9 cellular contexts compared by ENCODE assay signal in the genomic region with DNA sequence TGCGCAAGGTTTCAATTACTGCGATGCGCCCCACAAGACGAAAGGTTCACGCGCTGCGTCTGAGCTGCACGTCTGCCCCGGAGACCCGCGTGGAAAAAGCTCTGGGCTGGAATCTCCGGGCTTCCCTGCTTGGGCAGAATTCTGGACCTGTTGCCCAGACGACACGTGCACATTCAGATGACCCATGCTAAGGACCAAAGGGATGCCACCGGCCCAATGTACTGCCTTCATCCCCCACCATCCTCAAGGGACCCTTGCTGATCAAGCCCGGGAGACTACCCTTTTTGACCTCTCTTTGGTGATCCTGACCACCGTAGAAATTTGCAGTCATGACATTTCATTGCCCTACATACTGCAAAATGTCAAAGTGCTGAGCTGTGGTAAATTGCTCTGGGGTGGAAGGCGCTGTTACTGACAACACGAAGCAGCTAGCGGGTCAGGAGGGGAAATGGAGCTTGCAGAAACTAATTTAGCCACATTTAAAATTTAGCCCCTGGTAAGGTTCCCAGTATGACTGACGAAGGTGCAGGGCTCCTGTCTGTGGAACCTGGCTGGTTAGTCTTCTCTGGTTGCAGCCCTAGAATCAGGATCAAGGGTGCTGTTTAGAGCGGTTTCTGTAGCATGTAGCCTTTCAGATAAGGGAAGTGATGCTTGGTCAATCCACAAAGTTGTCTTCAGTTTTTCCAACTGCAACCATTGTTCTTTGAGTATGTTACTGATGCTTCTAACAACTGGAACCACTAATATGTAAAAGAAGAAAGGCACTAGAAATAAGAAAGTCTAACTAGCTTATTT.
A peak's percentile ranks its signal among the peaks of the same experiment; 100 is the strongest.
DNase-seq lines count a peak whose midpoint lies in the region; ATAC-seq, FAIRE-seq and TF ChIP-seq lines count a peak whose summit lies in the region.
"Had no signal": no experiment of that assay in that cellular context is flagged by ENCODE, and none has a peak within 500 bp of the region (broad histone marks: within the 10 kb centered on the region; RNA-seq: fewer than 3 reads in every experiment).

No MANE protein-coding gene starts in this region.

- H3K4me3 Mint-ChIP-seq in activated CD4-positive, alpha-beta T cell treated with anti-CD3 and anti-CD28 coated beads, Interleukin-2, amount 10 ng/mL, durations not matched to agents 24 days and 14 days, result peak overlapping the region; percentile 98
- H3K4me3 Mint-ChIP-seq in activated naive CD8-positive, alpha-beta T cell treated with anti-CD3 and anti-CD28 coated beads, Interleukin-2, amount 10 ng/mL, durations not matched to agents 7 days and 5 days, result peak overlapping the region; percentile 89

- peak overlapping the region in 1 of 2 donors; percentile 2 for H3K9ac ChIP-seq in liver (ENCODE audit: low read depth in 1 of 2, low read length in 2 of 2)

- ATAC-seq in activated naive CD8-positive, alpha-beta T cell treated with anti-CD3 and anti-CD28 coated beads, Interleukin-2, amount 10 ng/mL, durations not matched to agents 7 days and 5 days (ENCODE audit: low read depth), result no peak

- peak; percentile 68 for DNase-seq in activated CD4-positive, alpha-beta T cell treated with anti-CD3 and anti-CD28 coated beads, Interleukin-2, amount 10 ng/mL, durations not matched to agents 24 days and 14 days
- DNase-seq in activated CD4-positive, alpha-beta T cell treated with anti-CD3 and anti-CD28 coated beads for 48 hours, result no peak
- DNase-seq in activated naive CD8-positive, alpha-beta T cell treated with anti-CD3 and anti-CD28 coated beads, Interleukin-2, amount 10 ng/mL, durations not matched to agents 7 days and 5 days, result no peak
- no peak for DNase-seq in HTR-8/SVneo (ENCODE audit: insufficient read length, low spot score)
- DNase-seq in NCI-H1417 treated with DMSO at 0.1 percent for 48 hours (lab: John Stamatoyannopoulos, UW), result no peak
- DNase-seq in activated CD4-positive, alpha-beta T cell treated with anti-CD3 and anti-CD28 coated beads, Interleukin-2, amount 50 U/mL, for 1 hour, result no peak

- peaks cover 0 to 3% (median 1%) of the 10 kb centered on the region in 4 donors for H3K27me3 ChIP-seq in liver (ENCODE audit: control insufficient read depth in 4 of 4, insufficient read depth in 4 of 4, low read length in 3 of 4)
- peaks cover 11% of the 10 kb centered on the region for H3K27me3 ChIP-seq in thymus (ENCODE audit: control insufficient read depth, insufficient read depth)

- no peaks in the 10 kb centered on the region for H3K9me3 Mint-ChIP-seq in activated CD4-positive, alpha-beta T cell treated with anti-CD3 and anti-CD28 coated beads, Interleukin-2, amount 10 ng/mL, durations not matched to agents 24 days and 14 days
- no peaks in the 10 kb centered on the region for H3K9me3 Mint-ChIP-seq in activated naive CD8-positive, alpha-beta T cell treated with anti-CD3 and anti-CD28 coated beads, Interleukin-2, amount 10 ng/mL, durations not matched to agents 7 days and 5 days

- H3K36me3 ChIP-seq in liver (ENCODE audit: control insufficient read depth in 4 of 4, insufficient read depth in 3 of 4, low read depth in 1 of 4, low read length in 3 of 4) (no peaks in the 10 kb centered on the region), thymus (ENCODE audit: control insufficient read depth, insufficient read depth) (no peaks in the 10 kb centered on the region)

- H3K27ac ChIP-seq in liver (ENCODE audit: low read depth in 1 of 2, low read length in 2 of 2), result peak overlapping the region; percentile 29 to 61
- no peak overlapping the region for H3K27ac ChIP-seq in thymus (ENCODE audit: low read depth)
- H3K27ac ChIP-seq: C4-2B had no signal

- H3K9me3 ChIP-seq in liver (ENCODE audit: control insufficient read depth in 4 of 4, low read length in 3 of 4), result no peaks in the 10 kb centered on the region
- no peaks in the 10 kb centered on the region for H3K9me3 ChIP-seq in thymus (ENCODE audit: control insufficient read depth)

- peaks cover 39% of the 10 kb centered on the region for H3K4me1 Mint-ChIP-seq in activated CD4-positive, alpha-beta T cell treated with anti-CD3 and anti-CD28 coated beads, Interleukin-2, amount 10 ng/mL, durations not matched to agents 24 days and 14 days
- peaks cover 25% of the 10 kb centered on the region for H3K4me1 Mint-ChIP-seq in activated naive CD8-positive, alpha-beta T cell treated with anti-CD3 and anti-CD28 coated beads, Interleukin-2, amount 10 ng/mL, durations not matched to agents 7 days and 5 days

- H3K27me3 Mint-ChIP-seq in activated CD4-positive, alpha-beta T cell treated with anti-CD3 and anti-CD28 coated beads, Interleukin-2, amount 10 ng/mL, durations not matched to agents 24 days and 14 days, result peaks cover 34% of the 10 kb centered on the region
- peaks cover 75% of the 10 kb centered on the region for H3K27me3 Mint-ChIP-seq in activated naive CD8-positive, alpha-beta T cell treated with anti-CD3 and anti-CD28 coated beads, Interleukin-2, amount 10 ng/mL, durations not matched to agents 7 days and 5 days

- POLR2A ChIA-PET in activated naive CD8-positive, alpha-beta T cell treated with anti-CD3 and anti-CD28 coated beads, Interleukin-2, amount 10 ng/mL, durations not matched to agents 7 days and 5 days (lab: Charles Lee), result no interaction called here

- TF ChIP-seq RAD21 in liver (IDR thresholded peaks at IDR 0.05), result no peak

- intact Hi-C loops in activated CD4-positive, alpha-beta T cell treated with anti-CD3 and anti-CD28 coated beads, Interleukin-2, amount 10 ng/mL, durations not matched to agents 24 days and 14 days (cut with micrococcal nuclease), result loop anchor here (1.0 to 5.0 kb wide), 6 partner anchors 17 to 99 kb away; no protein-coding TSS in a partner anchor

- H3K4me3 ChIP-seq in liver (ENCODE audit: low read depth in 1 of 3, low read length in 3 of 3) (peak overlapping the region; percentile 47 to 58 (median 56)), thymus (ENCODE audit: low read length) (peak overlapping the region; percentile 61)

- H3K36me3 Mint-ChIP-seq in activated CD4-positive, alpha-beta T cell treated with anti-CD3 and anti-CD28 coated beads, Interleukin-2, amount 10 ng/mL, durations not matched to agents 24 days and 14 days (ENCODE audit: low read depth), result peaks cover 41% of the 10 kb centered on the region
- H3K36me3 Mint-ChIP-seq in activated naive CD8-positive, alpha-beta T cell treated with anti-CD3 and anti-CD28 coated beads, Interleukin-2, amount 10 ng/mL, durations not matched to agents 7 days and 5 days, result peaks cover 4% of the 10 kb centered on the region

- no peak for FAIRE-seq in HTR-8/SVneo (lab: Jason Lieb, UNC)

- H3K4me1 ChIP-seq in liver (ENCODE audit: control insufficient read depth in 4 of 4, insufficient read depth in 4 of 4, low read length in 3 of 4) (peaks cover 2 to 15% (median 7%) of the 10 kb centered on the region in 4 donors), thymus (ENCODE audit: control insufficient read depth, insufficient read depth, low read length) (no peaks in the 10 kb centered on the region)

- 16% methylated on average over 22 of the region's 22 CpGs for WGBS in liver
- 4% methylated on average over 22 of the region's 22 CpGs for WGBS in thymus

- H3K27ac Mint-ChIP-seq in activated CD4-positive, alpha-beta T cell treated with anti-CD3 and anti-CD28 coated beads, Interleukin-2, amount 10 ng/mL, durations not matched to agents 24 days and 14 days, result peak overlapping the region; percentile 78
- H3K27ac Mint-ChIP-seq in activated naive CD8-positive, alpha-beta T cell treated with anti-CD3 and anti-CD28 coated beads, Interleukin-2, amount 10 ng/mL, durations not matched to agents 7 days and 5 days, result peak overlapping the region; percentile 45

- no peak for TF ChIP-seq CTCF in liver (IDR thresholded peaks at IDR 0.05; ENCODE audit: low read depth, low read length, missing input control)

TF ChIP-seq in liver, 16 proteins besides CTCF, POLR2A, EP300 and RAD21 (continues in another document):
- TF ChIP-seq, protein P1, sequence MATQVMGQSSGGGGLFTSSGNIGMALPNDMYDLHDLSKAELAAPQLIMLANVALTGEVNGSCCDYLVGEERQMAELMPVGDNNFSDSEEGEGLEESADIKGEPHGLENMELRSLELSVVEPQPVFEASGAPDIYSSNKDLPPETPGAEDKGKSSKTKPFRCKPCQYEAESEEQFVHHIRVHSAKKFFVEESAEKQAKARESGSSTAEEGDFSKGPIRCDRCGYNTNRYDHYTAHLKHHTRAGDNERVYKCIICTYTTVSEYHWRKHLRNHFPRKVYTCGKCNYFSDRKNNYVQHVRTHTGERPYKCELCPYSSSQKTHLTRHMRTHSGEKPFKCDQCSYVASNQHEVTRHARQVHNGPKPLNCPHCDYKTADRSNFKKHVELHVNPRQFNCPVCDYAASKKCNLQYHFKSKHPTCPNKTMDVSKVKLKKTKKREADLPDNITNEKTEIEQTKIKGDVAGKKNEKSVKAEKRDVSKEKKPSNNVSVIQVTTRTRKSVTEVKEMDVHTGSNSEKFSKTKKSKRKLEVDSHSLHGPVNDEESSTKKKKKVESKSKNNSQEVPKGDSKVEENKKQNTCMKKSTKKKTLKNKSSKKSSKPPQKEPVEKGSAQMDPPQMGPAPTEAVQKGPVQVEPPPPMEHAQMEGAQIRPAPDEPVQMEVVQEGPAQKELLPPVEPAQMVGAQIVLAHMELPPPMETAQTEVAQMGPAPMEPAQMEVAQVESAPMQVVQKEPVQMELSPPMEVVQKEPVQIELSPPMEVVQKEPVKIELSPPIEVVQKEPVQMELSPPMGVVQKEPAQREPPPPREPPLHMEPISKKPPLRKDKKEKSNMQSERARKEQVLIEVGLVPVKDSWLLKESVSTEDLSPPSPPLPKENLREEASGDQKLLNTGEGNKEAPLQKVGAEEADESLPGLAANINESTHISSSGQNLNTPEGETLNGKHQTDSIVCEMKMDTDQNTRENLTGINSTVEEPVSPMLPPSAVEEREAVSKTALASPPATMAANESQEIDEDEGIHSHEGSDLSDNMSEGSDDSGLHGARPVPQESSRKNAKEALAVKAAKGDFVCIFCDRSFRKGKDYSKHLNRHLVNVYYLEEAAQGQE (IDR thresholded peaks at IDR 0.05), result no peak
- TF ChIP-seq FOXA1 (IDR thresholded peaks at IDR 0.05) (no peak), EGR1 (IDR thresholded peaks at IDR 0.05; ENCODE audit: low read depth in 2 of 2) (no peak), JUND (IDR thresholded peaks at IDR 0.05) (no peak)
- TF ChIP-seq, protein P2, sequence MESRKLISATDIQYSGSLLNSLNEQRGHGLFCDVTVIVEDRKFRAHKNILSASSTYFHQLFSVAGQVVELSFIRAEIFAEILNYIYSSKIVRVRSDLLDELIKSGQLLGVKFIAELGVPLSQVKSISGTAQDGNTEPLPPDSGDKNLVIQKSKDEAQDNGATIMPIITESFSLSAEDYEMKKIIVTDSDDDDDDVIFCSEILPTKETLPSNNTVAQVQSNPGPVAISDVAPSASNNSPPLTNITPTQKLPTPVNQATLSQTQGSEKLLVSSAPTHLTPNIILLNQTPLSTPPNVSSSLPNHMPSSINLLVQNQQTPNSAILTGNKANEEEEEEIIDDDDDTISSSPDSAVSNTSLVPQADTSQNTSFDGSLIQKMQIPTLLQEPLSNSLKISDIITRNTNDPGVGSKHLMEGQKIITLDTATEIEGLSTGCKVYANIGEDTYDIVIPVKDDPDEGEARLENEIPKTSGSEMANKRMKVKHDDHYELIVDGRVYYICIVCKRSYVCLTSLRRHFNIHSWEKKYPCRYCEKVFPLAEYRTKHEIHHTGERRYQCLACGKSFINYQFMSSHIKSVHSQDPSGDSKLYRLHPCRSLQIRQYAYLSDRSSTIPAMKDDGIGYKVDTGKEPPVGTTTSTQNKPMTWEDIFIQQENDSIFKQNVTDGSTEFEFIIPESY (IDR thresholded peaks at IDR 0.05), result no peak
